ENCODE assay signal across 8 cellular contexts in genomic region chr6:3232017-3232838, GRCh38. TPM values are rescaled to one million over a fixed set of nuclear protein-coding genes. Genes with fewer than 3 reads are reported as not detected.
DNase-seq lines count a peak whose midpoint lies in the region; ATAC-seq and TF ChIP-seq lines count a peak whose summit lies in the region.

No MANE protein-coding gene starts in this region.

- peaks cover 50% of the 10 kb centered on the region for H3K4me1 Mint-ChIP-seq in WTC11
- peaks cover 36% of the 10 kb centered on the region for H3K4me1 Mint-ChIP-seq in activated CD8-positive, alpha-beta T cell treated with anti-CD3 and anti-CD28 coated beads for 36 hours (ENCODE audit: low read depth)

- 0 out of 2 replicates have a peak, but pooled peaks have one; percentile 1 for ATAC-seq in WTC11
- ATAC-seq in activated CD8-positive, alpha-beta T cell treated with anti-CD3 and anti-CD28 coated beads for 36 hours = no peak

- POLR2A ChIA-PET in WTC11 (lab: Charles Lee) = interaction anchor here (1.1 kb wide), 1 partner anchor 23 kb away, joined by 4 read pairs; no protein-coding TSS in a partner anchor
- POLR2A ChIA-PET in activated CD8-positive, alpha-beta T cell treated with anti-CD3 and anti-CD28 coated beads for 36 hours (lab: Charles Lee) = interaction anchor here (1.2 kb wide), 1 partner anchor 12 kb away, joined by 4 read pairs; no protein-coding TSS in a partner anchor

- H3K36me3 Mint-ChIP-seq in WTC11 = no peaks in the 10 kb centered on the region
- H3K36me3 Mint-ChIP-seq in activated CD8-positive, alpha-beta T cell treated with anti-CD3 and anti-CD28 coated beads for 36 hours (ENCODE audit: low read depth) = no peaks in the 10 kb centered on the region

- no peaks in the 10 kb centered on the region for H3K9me3 Mint-ChIP-seq in WTC11
- H3K9me3 Mint-ChIP-seq in activated CD8-positive, alpha-beta T cell treated with anti-CD3 and anti-CD28 coated beads for 36 hours = no peaks in the 10 kb centered on the region

- no peak for TF ChIP-seq CTCF in WTC11 (IDR thresholded peaks at IDR 0.05)
- TF ChIP-seq CTCF in activated CD8-positive, alpha-beta T cell treated with anti-CD3 and anti-CD28 coated beads for 36 hours (IDR thresholded peaks at IDR 0.05) = no peak

- H3K27ac Mint-ChIP-seq in WTC11 = no peak overlapping the region
- H3K27ac Mint-ChIP-seq in activated CD8-positive, alpha-beta T cell treated with anti-CD3 and anti-CD28 coated beads for 36 hours = no peak overlapping the region

- peaks cover 32% of the 10 kb centered on the region for H3K27me3 ChIP-seq in layer of hippocampus (ENCODE audit: control insufficient read depth, insufficient read depth, low read length)

- CTCF ChIA-PET in WTC11 (lab: Charles Lee) = interaction anchor here (0.9 to 5.2 kb wide), 6 partner anchors 8 to 75 kb away, joined by 3 to 65 read pairs (median 6); partner anchors contain the start of genes PSMG4 and TUBB2A
- CTCF ChIA-PET in activated CD8-positive, alpha-beta T cell treated with anti-CD3 and anti-CD28 coated beads for 36 hours (lab: Charles Lee) = interaction anchor here (1.1 to 1.7 kb wide), 2 partner anchors 11 to 19 kb away, joined by 3 to 11 read pairs; no protein-coding TSS in a partner anchor

- intact Hi-C loops in activated CD8-positive, alpha-beta T cell treated with anti-CD3 and anti-CD28 coated beads for 36 hours (cut with micrococcal nuclease) = no loop called here

- peak overlapping the region; percentile 89 for H3K4me3 Mint-ChIP-seq in WTC11
- H3K4me3 Mint-ChIP-seq in activated CD8-positive, alpha-beta T cell treated with anti-CD3 and anti-CD28 coated beads for 36 hours = no peak overlapping the region

- peak; percentile 28 to 39 for DNase-seq in NCI-H446 (lab: John Stamatoyannopoulos, UW)
- DNase-seq in NCI-H446 treated with DMSO at 0.1 percent for 48 hours (lab: John Stamatoyannopoulos, UW) = no peak
- no peak for DNase-seq in WTC11 (ENCODE audit: low spot score)
- peak in 2 of 49 donors; percentile 48 to 59 for DNase-seq in substantia nigra (lab: John Stamatoyannopoulos, UW)
- DNase-seq in activated CD8-positive, alpha-beta T cell treated with anti-CD3 and anti-CD28 coated beads for 36 hours = no peak
- no peak for DNase-seq in retina
- no peak for DNase-seq in activated CD4-positive, alpha-beta T cell treated with anti-CD3 and anti-CD28 coated beads, Interleukin-2, amount 50 U/mL, for 48 hours

- H3K27me3 Mint-ChIP-seq in WTC11 (ENCODE audit: low read depth) = peaks cover 23% of the 10 kb centered on the region
- H3K27me3 Mint-ChIP-seq in activated CD8-positive, alpha-beta T cell treated with anti-CD3 and anti-CD28 coated beads for 36 hours = peaks cover 75% of the 10 kb centered on the region

- peak overlapping the region; percentile 88 for H3K27ac ChIP-seq in layer of hippocampus (ENCODE audit: low read depth, low read length)
- peak overlapping the region; percentile 88 for H3K27ac ChIP-seq in substantia nigra (ENCODE audit: low read depth, low read length, poor library complexity, severe bottlenecking)

TF ChIP-seq in WTC11, 78 proteins besides CTCF, POLR2A, EP300 and RAD21:
- TF ChIP-seq MAX (CRISPR knock-in tag; IDR thresholded peaks at IDR 0.05) = 0 out of 2 replicates have a peak, but pooled peaks have one; percentile 18
- TF ChIP-seq TEAD4 (CRISPR knock-in tag; IDR thresholded peaks at IDR 0.05) = 0 out of 2 replicates have a peak, but pooled peaks have one; percentile 47
- no peak for TF ChIP-seq IRF1 (CRISPR knock-in tag; IDR thresholded peaks at IDR 0.05)

RNA-seq across cellular contexts. Expression of gene TUBB2B, which starts 4.8 kb away (rescaled TPM):
- total RNA-seq in WTC11 (2021) = 591 to 627 TPM (median 616 TPM) in 3 replicates
- total RNA-seq in activated CD8-positive, alpha-beta T cell treated with anti-CD3 and anti-CD28 coated beads for 36 hours = under 1 TPM; 0.41 to 0.67 TPM

RNA-seq across cellular contexts. Expression of gene PSMG4, which starts 26.5 kb away (rescaled TPM):
- 30.2 to 38.2 TPM (median 32.5 TPM) in 3 replicates for total RNA-seq in WTC11 (2021)
- total RNA-seq in activated CD8-positive, alpha-beta T cell treated with anti-CD3 and anti-CD28 coated beads for 36 hours = 10 to 100 TPM; 50.2 to 53.9 TPM

Comparison
In these comparisons a context has a peak if more than half of its experiments do, and no peak if none do; other contexts are left out.
1. DNase-seq: peak in NCI-H446 (2 of 2); none in NCI-H446 treated with DMSO at 0.1 percent for 48 hours (single experiment), WTC11 (single experiment), activated CD8-positive, alpha-beta T cell treated with anti-CD3 and anti-CD28 coated beads for 36 hours (single experiment), retina (single experiment) and activated CD4-positive, alpha-beta T cell treated with anti-CD3 and anti-CD28 coated beads, Interleukin-2, amount 50 U/mL, for 48 hours (0 of 2).
2. RNA of gene TUBB2B, which starts 4.8 kb away (total RNA-seq): 591 to 627 TPM in WTC11; 0.41 to 0.67 TPM in activated CD8-positive, alpha-beta T cell treated with anti-CD3 and anti-CD28 coated beads for 36 hours; every median in the first group is over 100 times any median in the second.